13 cellular contexts compared by ENCODE assay signal in the genomic region with DNA sequence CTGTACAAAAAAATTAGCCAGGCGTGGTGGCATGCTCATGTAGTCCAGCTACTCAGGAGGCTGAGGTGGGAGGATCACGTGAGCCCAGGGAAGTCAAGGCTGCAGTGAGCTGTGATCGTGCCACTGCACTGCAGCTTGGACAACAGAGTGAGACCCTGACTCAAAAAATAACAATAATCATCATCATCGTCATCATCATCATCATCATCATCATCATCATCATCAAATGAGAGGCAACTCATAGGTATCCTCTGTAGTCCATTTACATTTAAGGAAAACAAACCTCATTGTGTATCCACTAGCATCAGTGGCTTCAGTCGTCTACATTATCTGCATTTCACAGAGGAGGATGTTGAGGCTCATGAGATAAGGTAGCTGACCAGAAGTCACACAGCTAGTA.
A peak's percentile ranks its signal among the peaks of the same experiment; 100 is the strongest.
DNase-seq lines count a peak whose midpoint lies in the region; ATAC-seq, FAIRE-seq and TF ChIP-seq lines count a peak whose summit lies in the region.
"Had no signal": no experiment of that assay in that cellular context is flagged by ENCODE, and none has a peak within 500 bp of the region (broad histone marks: within the 10 kb centered on the region; RNA-seq: fewer than 3 reads in every experiment).

No MANE protein-coding gene starts in this region.

- TF ChIP-seq EP300 in K562 (IDR thresholded peaks at IDR 0.05; ENCODE audit: low read length): no peak

- TF ChIP-seq POLR2A in K562 (conservative IDR thresholded peaks at IDR 0.05): no peak

- no peak for DNase-seq in activated CD8-positive, alpha-beta T cell treated with anti-CD3 and anti-CD28 coated beads, Interleukin-2, amount 10 ng/mL, durations not matched to agents 7 days and 5 days
- no peak for DNase-seq in activated CD8-positive, alpha-beta T cell treated with anti-CD3 and anti-CD28 coated beads for 36 hours
- DNase-seq in T-helper 17 cell: no peak
- DNase-seq in K562 (ENCODE audit: extremely low read depth in 1 of 4, low spot score in 3 of 4): no peak
- DNase-seq in stimulated activated effector memory CD8-positive, alpha-beta T cell treated with anti-CD3 and anti-CD28 coated beads, Interleukin-12 subunit alpha, Interleukin-12 subunit beta, amount 100 ng/mL, for 72 hours (ENCODE audit: low spot score in 2 of 2): no peak
- DNase-seq in GF-D8 (lab: John Stamatoyannopoulos, UW): no peak
- no peak for DNase-seq in NCI-H2171 (lab: John Stamatoyannopoulos, UW)
- DNase-seq in activated gamma-delta T cell (lab: John Stamatoyannopoulos, UW): no peak
- DNase-seq: NCI-H1092, NCI-H226 had no signal

- H3K36me3 Mint-ChIP-seq in activated CD8-positive, alpha-beta T cell treated with anti-CD3 and anti-CD28 coated beads, Interleukin-2, amount 10 ng/mL, durations not matched to agents 7 days and 5 days (ENCODE audit: low read depth): peaks cover 3% of the 10 kb centered on the region
- peaks cover 3% of the 10 kb centered on the region for H3K36me3 Mint-ChIP-seq in activated CD8-positive, alpha-beta T cell treated with anti-CD3 and anti-CD28 coated beads for 36 hours (ENCODE audit: low read depth)
- H3K36me3 Mint-ChIP-seq in T-helper 17 cell (ENCODE audit: low read depth): no peaks in the 10 kb centered on the region
- H3K36me3 Mint-ChIP-seq in stimulated activated effector memory CD8-positive, alpha-beta T cell treated with anti-CD3 and anti-CD28 coated beads, Interleukin-12 subunit alpha, Interleukin-12 subunit beta, amount 100 ng/mL, for 72 hours: no peaks in the 10 kb centered on the region

- POLR2A ChIA-PET in activated CD8-positive, alpha-beta T cell treated with anti-CD3 and anti-CD28 coated beads, Interleukin-2, amount 10 ng/mL, durations not matched to agents 7 days and 5 days (lab: Charles Lee): no interaction called here
- POLR2A ChIA-PET in activated CD8-positive, alpha-beta T cell treated with anti-CD3 and anti-CD28 coated beads for 36 hours (lab: Charles Lee): interaction anchor here (1.0 kb wide), 1 partner anchor 62 kb away, joined by 3 read pairs; no protein-coding TSS in a partner anchor
- POLR2A ChIA-PET in K562 (lab: Yijun Ruan, JAX): no interaction called here

- H3K27ac ChIP-seq in K562 (ENCODE audit: extremely low read depth, low read depth, low read length): no peak overlapping the region
- H3K27ac ChIP-seq: 22Rv1, HL-60 had no signal

- no peaks in the 10 kb centered on the region for H3K9me3 Mint-ChIP-seq in activated CD8-positive, alpha-beta T cell treated with anti-CD3 and anti-CD28 coated beads, Interleukin-2, amount 10 ng/mL, durations not matched to agents 7 days and 5 days (ENCODE audit: insufficient read depth)
- H3K9me3 Mint-ChIP-seq in activated CD8-positive, alpha-beta T cell treated with anti-CD3 and anti-CD28 coated beads for 36 hours: no peaks in the 10 kb centered on the region
- H3K9me3 Mint-ChIP-seq in stimulated activated effector memory CD8-positive, alpha-beta T cell treated with anti-CD3 and anti-CD28 coated beads, Interleukin-12 subunit alpha, Interleukin-12 subunit beta, amount 100 ng/mL, for 72 hours: no peaks in the 10 kb centered on the region

- ATAC-seq in activated CD8-positive, alpha-beta T cell treated with anti-CD3 and anti-CD28 coated beads, Interleukin-2, amount 10 ng/mL, durations not matched to agents 7 days and 5 days: no peak
- no peak for ATAC-seq in activated CD8-positive, alpha-beta T cell treated with anti-CD3 and anti-CD28 coated beads for 36 hours
- no peak for ATAC-seq in T-helper 17 cell
- ATAC-seq in K562: no peak
- no peak for ATAC-seq in stimulated activated effector memory CD8-positive, alpha-beta T cell treated with anti-CD3 and anti-CD28 coated beads, Interleukin-12 subunit alpha, Interleukin-12 subunit beta, amount 100 ng/mL, for 72 hours
- ATAC-seq: HCT116 had no signal

- H3K4me1 ChIP-seq in K562 (replicated peaks in 1 of 2; ENCODE audit: control insufficient read depth in 2 of 2, insufficient read depth in 2 of 2, low read length in 2 of 2): peaks cover 0 to 9% of the 10 kb centered on the region in 2 experiments; a peak in 4 of 5 replicates

- no peak overlapping the region for H3K4me3 ChIP-seq in K562

- peak overlapping the region; percentile 63 for H3K27ac Mint-ChIP-seq in activated CD8-positive, alpha-beta T cell treated with anti-CD3 and anti-CD28 coated beads, Interleukin-2, amount 10 ng/mL, durations not matched to agents 7 days and 5 days
- no peak overlapping the region for H3K27ac Mint-ChIP-seq in activated CD8-positive, alpha-beta T cell treated with anti-CD3 and anti-CD28 coated beads for 36 hours
- peak overlapping the region; percentile 79 for H3K27ac Mint-ChIP-seq in T-helper 17 cell
- peak overlapping the region; percentile 58 for H3K27ac Mint-ChIP-seq in stimulated activated effector memory CD8-positive, alpha-beta T cell treated with anti-CD3 and anti-CD28 coated beads, Interleukin-12 subunit alpha, Interleukin-12 subunit beta, amount 100 ng/mL, for 72 hours

- H4K20me1 ChIP-seq in K562 (replicated peaks; ENCODE audit: control insufficient read depth, insufficient read depth, low read length): 0 out of 2 replicates have a peak, but pooled peaks cover 8% of the 10 kb centered on the region

- H3K79me2 ChIP-seq in K562 (ENCODE audit: control insufficient read depth, insufficient read depth, low read length): no peaks in the 10 kb centered on the region

- in situ Hi-C loops in K562 (cut with MboI): no loop called here

- intact Hi-C loops in activated CD8-positive, alpha-beta T cell treated with anti-CD3 and anti-CD28 coated beads for 36 hours (cut with micrococcal nuclease): no loop called here
- intact Hi-C loops in K562 (cut with micrococcal nuclease): no loop called here

- no peak overlapping the region for H3K4me2 ChIP-seq in K562 (ENCODE audit: insufficient read depth, low read length)

- H3K9ac ChIP-seq in K562 (ENCODE audit: insufficient read depth in 1 of 2, low read depth in 2 of 2, low read length in 2 of 2): no peak overlapping the region

- no peak for FAIRE-seq in K562 (lab: Jason Lieb, UNC)

- no TSS peak for BruUV-seq in K562 (replicated peaks; lab: Mats Ljungman, UMichigan)

- no peaks in the 10 kb centered on the region for H3K9me3 ChIP-seq in T-helper 17 cell (ENCODE audit: control insufficient read depth, low read length, poor library complexity, severe bottlenecking)
- no peaks in the 10 kb centered on the region for H3K9me3 ChIP-seq in K562 (replicated peaks; ENCODE audit: control insufficient read depth, insufficient read depth, low read depth, low read length)

- no peak overlapping the region for H2AFZ ChIP-seq in K562 (ENCODE audit: low read depth, low read length)

- H3K4me3 Mint-ChIP-seq in activated CD8-positive, alpha-beta T cell treated with anti-CD3 and anti-CD28 coated beads, Interleukin-2, amount 10 ng/mL, durations not matched to agents 7 days and 5 days: peak overlapping the region; percentile 42
- no peak overlapping the region for H3K4me3 Mint-ChIP-seq in activated CD8-positive, alpha-beta T cell treated with anti-CD3 and anti-CD28 coated beads for 36 hours
- peak overlapping the region; percentile 62 for H3K4me3 Mint-ChIP-seq in T-helper 17 cell
- no peak overlapping the region for H3K4me3 Mint-ChIP-seq in stimulated activated effector memory CD8-positive, alpha-beta T cell treated with anti-CD3 and anti-CD28 coated beads, Interleukin-12 subunit alpha, Interleukin-12 subunit beta, amount 100 ng/mL, for 72 hours

- no peak for TF ChIP-seq CTCF in activated CD8-positive, alpha-beta T cell treated with anti-CD3 and anti-CD28 coated beads for 36 hours (IDR thresholded peaks at IDR 0.05)
- TF ChIP-seq CTCF in K562 (IDR thresholded peaks at IDR 0.05 in 2 of 3, conservative IDR thresholded peaks at IDR 0.05 in 1 of 3; ENCODE audit: insufficient read depth in 2 of 3, low read depth in 1 of 3, low read length in 3 of 3): no peak

- CTCF ChIA-PET in activated CD8-positive, alpha-beta T cell treated with anti-CD3 and anti-CD28 coated beads, Interleukin-2, amount 10 ng/mL, durations not matched to agents 7 days and 5 days (lab: Charles Lee): no interaction called here
- CTCF ChIA-PET in activated CD8-positive, alpha-beta T cell treated with anti-CD3 and anti-CD28 coated beads for 36 hours (lab: Charles Lee): no interaction called here
- CTCF ChIA-PET in K562 (lab: Yijun Ruan, JAX; ENCODE audit: low intra/inter-chr PET ratio): no interaction called here

- peaks cover 49% of the 10 kb centered on the region for H3K27me3 Mint-ChIP-seq in activated CD8-positive, alpha-beta T cell treated with anti-CD3 and anti-CD28 coated beads, Interleukin-2, amount 10 ng/mL, durations not matched to agents 7 days and 5 days (ENCODE audit: low read depth)
- no peaks in the 10 kb centered on the region for H3K27me3 Mint-ChIP-seq in activated CD8-positive, alpha-beta T cell treated with anti-CD3 and anti-CD28 coated beads for 36 hours
- no peaks in the 10 kb centered on the region for H3K27me3 Mint-ChIP-seq in T-helper 17 cell

- peaks cover 37 to 70% of the 10 kb centered on the region in 2 experiments for H3K27me3 ChIP-seq in K562 (ENCODE audit: control insufficient read depth in 2 of 2, insufficient read depth in 2 of 2, low read length in 2 of 2)

- H3K4me1 Mint-ChIP-seq in activated CD8-positive, alpha-beta T cell treated with anti-CD3 and anti-CD28 coated beads, Interleukin-2, amount 10 ng/mL, durations not matched to agents 7 days and 5 days (ENCODE audit: low read depth): peaks cover 27% of the 10 kb centered on the region
- peaks cover 46% of the 10 kb centered on the region for H3K4me1 Mint-ChIP-seq in activated CD8-positive, alpha-beta T cell treated with anti-CD3 and anti-CD28 coated beads for 36 hours (ENCODE audit: low read depth)
- peaks cover 27% of the 10 kb centered on the region for H3K4me1 Mint-ChIP-seq in T-helper 17 cell
- peaks cover 17% of the 10 kb centered on the region for H3K4me1 Mint-ChIP-seq in stimulated activated effector memory CD8-positive, alpha-beta T cell treated with anti-CD3 and anti-CD28 coated beads, Interleukin-12 subunit alpha, Interleukin-12 subunit beta, amount 100 ng/mL, for 72 hours

- WGBS in K562 (ENCODE audit: insufficient coverage, low coverage, missing lambda C conversion rate): 9% methylated on average over 5 of the region's 5 CpGs

- no peak for TF ChIP-seq RAD21 in K562 (CRISPR knock-in tag; conservative IDR thresholded peaks at IDR 0.05 in 1 of 2, IDR thresholded peaks at IDR 0.05 in 1 of 2)

- H3K9me1 ChIP-seq in K562 (ENCODE audit: control insufficient read depth, insufficient read depth, low read length): no peaks in the 10 kb centered on the region

- no peaks in the 10 kb centered on the region for H3K36me3 ChIP-seq in K562 (ENCODE audit: control insufficient read depth, insufficient read depth, low read length)

TF ChIP-seq in K562, 482 proteins besides CTCF, POLR2A, EP300 and RAD21 (continues in another document):
- TF ChIP-seq HEY1 (CRISPR knock-in tag; IDR thresholded peaks at IDR 0.05; ENCODE audit: borderline replicate concordance): no peak
- TF ChIP-seq, protein P1, sequence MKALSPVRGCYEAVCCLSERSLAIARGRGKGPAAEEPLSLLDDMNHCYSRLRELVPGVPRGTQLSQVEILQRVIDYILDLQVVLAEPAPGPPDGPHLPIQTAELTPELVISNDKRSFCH (CRISPR knock-in tag; IDR thresholded peaks at IDR 0.05): no peak
- TF ChIP-seq, protein P1 (tag; IDR thresholded peaks at IDR 0.05): no peak
- no peak for TF ChIP-seq ZKSCAN3 (CRISPR knock-in tag; IDR thresholded peaks at IDR 0.05)

Comparison
In these comparisons a context has a peak if more than half of its experiments do, and no peak if none do; other contexts are left out.
1. H3K4me3 Mint-ChIP-seq: peak in activated CD8-positive, alpha-beta T cell treated with anti-CD3 and anti-CD28 coated beads, Interleukin-2, amount 10 ng/mL, durations not matched to agents 7 days and 5 days (single experiment) and T-helper 17 cell (single experiment); none in activated CD8-positive, alpha-beta T cell treated with anti-CD3 and anti-CD28 coated beads for 36 hours (single experiment) and stimulated activated effector memory CD8-positive, alpha-beta T cell treated with anti-CD3 and anti-CD28 coated beads, Interleukin-12 subunit alpha, Interleukin-12 subunit beta, amount 100 ng/mL, for 72 hours (single experiment).